11 cellular contexts compared by ENCODE assay signal in genomic region chr6:78605909-78606446, GRCh38.
A peak's percentile ranks its signal among the peaks of the same experiment; 100 is the strongest.
DNase-seq lines count a peak whose midpoint lies in the region; TF ChIP-seq lines count a peak whose summit lies in the region.
"Had no signal": no experiment of that assay in that cellular context is flagged by ENCODE, and none has a peak within 500 bp of the region (broad histone marks: within the 10 kb centered on the region; RNA-seq: fewer than 3 reads in every experiment).

No MANE protein-coding gene starts in this region.

- in situ Hi-C loops in GM13977 (cut with MboI; ENCODE audit: low pct_unique_long_range_greater_than_20kb, low sequenced_read_pairs, unreplicated experiment), result no loop called here

- peak; percentile 20 for DNase-seq in HPDE6-E6E7 (ENCODE audit: extremely low spot score)
- DNase-seq in astrocyte of the hippocampus (ENCODE audit: low read depth, low spot score), result peak; percentile 61
- DNase-seq in glomerular endothelial cell (ENCODE audit: extremely low read depth, low read depth, low spot score), result peak; percentile 83
- no peak for DNase-seq in GM13977 (ENCODE audit: low spot score)
- no peak for DNase-seq in NOMO-1 treated with dmso at 0.1 percent for 144 hours (lab: John Stamatoyannopoulos, UW; ENCODE audit: unreplicated experiment)
- no peak for DNase-seq in SKM-1 treated with dmso at 0.1 percent for 144 hours (lab: John Stamatoyannopoulos, UW; ENCODE audit: unreplicated experiment)
- no peak for DNase-seq in NCI-H1694 treated with DMSO at 0.1 percent for 48 hours (lab: John Stamatoyannopoulos, UW)
- DNase-seq: activated CD8-positive, alpha-beta memory T cell treated with anti-CD3 and anti-CD28 coated beads for 24 hours; activated naive CD4-positive, alpha-beta T cell treated with Interleukin-2 at 50 U/mL for 16 hours; KG1; NCI-H2081 had no signal

- TF ChIP-seq CTCF in GM13977 (IDR thresholded peaks at IDR 0.05; ENCODE audit: extremely low read depth, insufficient read depth, missing control alignments), result no peak

Comparison
In these comparisons a context has a peak if more than half of its experiments do, and no peak if none do; other contexts are left out.
1. DNase-seq: peak in HPDE6-E6E7 (single experiment), astrocyte of the hippocampus (single experiment) and glomerular endothelial cell (single experiment); none in GM13977 (single experiment), NOMO-1 treated with dmso at 0.1 percent for 144 hours (single experiment), SKM-1 treated with dmso at 0.1 percent for 144 hours (single experiment) and NCI-H1694 treated with DMSO at 0.1 percent for 48 hours (single experiment).